In genomic region chr9:109126671-109127070, GRCh38 we compare ENCODE assay signal across 3 cellular contexts. TPM values are rescaled to one million over a fixed set of nuclear protein-coding genes. Genes with fewer than 3 reads are reported as not detected.
"Had no signal": no experiment of that assay in that cellular context is flagged by ENCODE, and none has a peak within 500 bp of the region (broad histone marks: within the 10 kb centered on the region; RNA-seq: fewer than 3 reads in every experiment).

No MANE protein-coding gene starts in this region.

RNA-seq across cellular contexts. Expression of gene FRRS1L, which starts 40.4 kb away (rescaled TPM):
- total RNA-seq: GM23248, H4, HFFc6 had no signal
- polyA plus RNA-seq: GM23248 had no signal
